Comparison of ENCODE assay signal across 8 cellular contexts in the genomic region with DNA sequence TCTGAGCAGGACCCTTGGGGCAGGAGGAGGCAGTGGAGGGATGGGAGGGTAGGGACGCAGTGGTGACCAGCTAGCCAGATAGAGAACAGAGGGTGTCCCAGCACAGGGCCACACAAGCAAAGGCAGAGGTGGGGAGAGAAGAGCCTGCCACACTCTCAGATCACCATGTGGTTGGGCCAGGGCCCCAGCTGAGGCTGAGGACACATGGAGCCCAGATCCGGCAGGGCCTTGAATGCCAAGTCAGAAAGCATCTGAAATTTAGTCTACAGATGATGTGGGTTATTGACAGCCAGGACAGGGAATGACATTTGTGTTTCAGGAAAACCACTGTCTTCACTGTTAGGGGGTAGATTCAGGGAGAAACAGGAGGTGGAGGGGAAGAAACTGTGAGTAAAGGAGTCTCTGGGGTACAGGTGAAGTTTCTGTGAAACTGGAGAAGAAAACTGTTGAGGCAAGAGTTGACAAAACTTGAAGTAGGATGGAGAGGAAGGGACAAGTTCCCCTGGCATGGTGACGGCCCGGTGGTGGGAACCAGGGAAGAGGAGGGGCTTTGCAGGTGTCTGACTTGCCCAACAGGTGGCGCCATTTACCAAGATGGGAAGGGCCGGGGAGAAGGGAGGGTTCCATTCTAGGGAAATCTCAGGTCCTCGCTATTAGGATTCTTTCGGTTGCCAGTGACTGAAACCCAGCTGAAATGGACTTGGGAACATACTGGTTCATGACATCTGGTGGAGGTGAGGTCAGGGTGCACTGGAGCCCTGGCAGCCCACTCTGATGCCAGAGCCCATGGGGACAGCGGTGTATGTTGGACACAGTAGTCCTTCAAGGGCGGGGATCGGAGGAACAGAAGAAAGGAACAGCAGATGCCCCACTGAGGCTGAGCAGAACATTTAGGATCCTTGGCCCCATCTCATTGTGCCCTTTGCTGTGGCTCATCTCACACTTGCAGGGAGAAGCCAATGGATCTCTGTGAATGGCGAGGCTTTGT.
DNase-seq lines count a peak whose midpoint lies in the region; ATAC-seq and TF ChIP-seq lines count a peak whose summit lies in the region.

No MANE protein-coding gene starts in this region.

- H3K27me3 Mint-ChIP-seq in MCF 10A (ENCODE audit: insufficient read depth, unreplicated experiment) = peaks cover 51% of the 10 kb centered on the region

- CTCF ChIA-PET in AG04450 (lab: Charles Lee) (interaction anchor here (0.6 to 1.5 kb wide), 2 partner anchors 18 to 30 kb away, joined by 6 read pairs; no protein-coding TSS in a partner anchor), MCF 10A (lab: Yijun Ruan, JAX) (interaction anchor here (0.6 to 16.3 kb wide), 22 partner anchors 10 to 396 kb away, joined by 3 to 284 read pairs (median 4); no protein-coding TSS in a partner anchor)

- H3K36me3 Mint-ChIP-seq in MCF 10A (ENCODE audit: insufficient read depth, unreplicated experiment) = no peaks in the 10 kb centered on the region

- H3K4me1 ChIP-seq in SJSA1 (replicated peaks) = no peaks in the 10 kb centered on the region; the same call in 1 of the 2 replicates

- ATAC-seq in left lobe of liver (peak; percentile 38), GM18870 (IDR thresholded peaks at IDR 0.05; ENCODE audit: unreplicated experiment) (no peak)

- H3K27me3 ChIP-seq in AG04450 (ENCODE audit: control insufficient read depth, insufficient read depth, low read length) = peaks cover 10% of the 10 kb centered on the region
- H3K27me3 ChIP-seq in SJSA1 (replicated peaks) = no peaks in the 10 kb centered on the region

- H3K4me3 ChIP-seq in AG04450 (ENCODE audit: low read depth, low read length) (no peak overlapping the region), GM12875 (ENCODE audit: low read depth, low read length) (no peak overlapping the region), SJSA1 (no peak overlapping the region)

- POLR2A ChIA-PET in AG04450 (lab: Yijun Ruan, JAX) (no interaction called here), MCF 10A (lab: Yijun Ruan, JAX) (interaction anchor here (0.6 to 1.7 kb wide), 6 partner anchors 11 to 450 kb away, joined by 3 to 6 read pairs (median 3); no protein-coding TSS in a partner anchor)

- intact Hi-C loops in MCF 10A (cut with micrococcal nuclease) = loop anchor here (1.0 kb wide), 3 partner anchors 10 to 29 kb away; no protein-coding TSS in a partner anchor

- H3K27ac Mint-ChIP-seq in MCF 10A (ENCODE audit: low read depth, unreplicated experiment) = no peak overlapping the region

- TF ChIP-seq CTCF in AG04450 (IDR thresholded peaks at IDR 0.05; ENCODE audit: low read depth, low read length) = peak; percentile 57
- peak; percentile 70 for TF ChIP-seq CTCF in GM12875 (IDR thresholded peaks at IDR 0.05; ENCODE audit: borderline replicate concordance, insufficient read depth, low read depth, low read length)
- TF ChIP-seq CTCF in MCF 10A (IDR thresholded peaks at IDR 0.05; ENCODE audit: unreplicated experiment) = peak; percentile 97

- H3K9me3 ChIP-seq in AG04450 (ENCODE audit: control insufficient read depth, insufficient read depth, low read length) = no peaks in the 10 kb centered on the region
- no peaks in the 10 kb centered on the region for H3K9me3 ChIP-seq in SJSA1 (replicated peaks)

- H3K4me3 Mint-ChIP-seq in MCF 10A (ENCODE audit: unreplicated experiment) = no peak overlapping the region

- no TSS peak for BruUV-seq in MCF 10A (replicated peaks; lab: Mats Ljungman, UMichigan)

- H3K9me3 Mint-ChIP-seq in MCF 10A (ENCODE audit: unreplicated experiment) = no peaks in the 10 kb centered on the region

- peaks cover 5% of the 10 kb centered on the region for H3K4me1 Mint-ChIP-seq in MCF 10A (ENCODE audit: insufficient read depth, unreplicated experiment)

- DNase-seq in AG04450 (ENCODE audit: low read depth, low spot score) = no peak
- peak; percentile 23 for DNase-seq in HT1080 (ENCODE audit: low read depth)
- DNase-seq in SJSA1 (ENCODE audit: low read depth in 1 of 2, low spot score in 2 of 2) = peak; percentile 55 to 80
- DNase-seq in MCF 10A (ENCODE audit: unreplicated experiment) = peak; percentile 86
- DNase-seq in left lobe of liver (ENCODE audit: low spot score) = no peak
- peak; percentile 14 for DNase-seq in stimulated activated CD8-positive, alpha-beta memory T cell treated with anti-CD3 and anti-CD28 coated beads, Interleukin-7, amount 100 ng/mL, for 24 hours (ENCODE audit: low read depth)

- no peak overlapping the region for H3K27ac ChIP-seq in AG04450 (ENCODE audit: low read depth, low read length)
- H3K27ac ChIP-seq in SJSA1 = no peak overlapping the region

- H3K36me3 ChIP-seq in SJSA1 = no peaks in the 10 kb centered on the region

Comparison
In these comparisons a context has a peak if more than half of its experiments do, and no peak if none do; other contexts are left out.
1. DNase-seq: peak in HT1080 (single experiment), SJSA1 (2 of 2), MCF 10A (single experiment) and stimulated activated CD8-positive, alpha-beta memory T cell treated with anti-CD3 and anti-CD28 coated beads, Interleukin-7, amount 100 ng/mL, for 24 hours (single experiment); none in AG04450 (single experiment) and left lobe of liver (single experiment).
2. Peak in every context shown above with its lines, with median percentiles within 50 percentile points of each other: CTCF ChIP-seq.